Comparison of ENCODE assay signal across 18 cellular contexts in genomic region chr17:62630365-62631085, GRCh38. TPM values are rescaled to one million over a fixed set of nuclear protein-coding genes. Genes with fewer than 3 reads are reported as not detected.
DNase-seq lines count a peak whose midpoint lies in the region; ATAC-seq, FAIRE-seq and TF ChIP-seq lines count a peak whose summit lies in the region.
"Had no signal": no experiment of that assay in that cellular context is flagged by ENCODE, and none has a peak within 500 bp of the region (broad histone marks: within the 10 kb centered on the region; RNA-seq: fewer than 3 reads in every experiment).

No MANE protein-coding gene starts in this region.

- H3K27me3 Mint-ChIP-seq in mesothelial cell of epicardium (ENCODE audit: low read depth) = peaks cover 9% of the 10 kb centered on the region
- peaks cover 22 to 27% of the 10 kb centered on the region in 2 donors for H3K27me3 Mint-ChIP-seq in natural killer cell treated with Interleukin-12 subunit alpha and Interleukin-12 subunit beta and Interleukin-15 and Interleukin-18, amount 100 ng/mL, for 72 hours

- H3K36me3 Mint-ChIP-seq in mesothelial cell of epicardium = no peaks in the 10 kb centered on the region
- no peaks in the 10 kb centered on the region for H3K36me3 Mint-ChIP-seq in natural killer cell treated with Interleukin-12 subunit alpha and Interleukin-12 subunit beta and Interleukin-15 and Interleukin-18, amount 100 ng/mL, for 72 hours

- H3K9me3 ChIP-seq in A673 (ENCODE audit: low read depth, low read length, poor library complexity, severe bottlenecking) = no peaks in the 10 kb centered on the region
- H3K9me3 ChIP-seq: body of pancreas had no signal

- no TSS peak for BruUV-seq in A673 (replicated peaks; lab: Mats Ljungman, UMichigan)

- H3K36me3 ChIP-seq in A673 (ENCODE audit: insufficient read depth, low read length, poor library complexity, severe bottlenecking) (no peaks in the 10 kb centered on the region), bronchial epithelial cell (ENCODE audit: control insufficient read depth, insufficient read depth, low read length) (peaks cover 2% of the 10 kb centered on the region)

- H3K4me3 ChIP-seq in A673 (ENCODE audit: low read depth, low read length, poor library complexity, severe bottlenecking) = no peak overlapping the region
- H3K4me3 ChIP-seq in HFF-Myc (replicated peaks; ENCODE audit: low read depth, low read length) = peak overlapping the region; percentile 73
- H3K4me3 ChIP-seq in bronchial epithelial cell (ENCODE audit: low read depth, low read length) = no peak overlapping the region
- H3K4me3 ChIP-seq: body of pancreas had no signal

- no peaks in the 10 kb centered on the region for H3K27me3 ChIP-seq in A673 (replicated peaks; ENCODE audit: insufficient read depth, low read depth, low read length, poor library complexity)
- no peaks in the 10 kb centered on the region for H3K27me3 ChIP-seq in bronchial epithelial cell (ENCODE audit: control insufficient read depth, insufficient read depth, low read length)

- H3K27ac Mint-ChIP-seq in mesothelial cell of epicardium = peak overlapping the region; percentile 8
- no peak overlapping the region for H3K27ac Mint-ChIP-seq in natural killer cell treated with Interleukin-12 subunit alpha and Interleukin-12 subunit beta and Interleukin-15 and Interleukin-18, amount 100 ng/mL, for 72 hours
- H3K27ac Mint-ChIP-seq: activated T-cell treated with anti-CD3 and anti-CD28 coated beads, Interleukin-2, amount 50 U/mL, for 24 hours had no signal

- POLR2A ChIA-PET in A673 (lab: Charles Lee; ENCODE audit: low non-redundant PET) = no interaction called here

- intact Hi-C loops in A673 (cut with micrococcal nuclease; ENCODE audit: unreplicated experiment) = no loop called here

- ATAC-seq in natural killer cell treated with Interleukin-12 subunit alpha and Interleukin-12 subunit beta and Interleukin-15 and Interleukin-18, amount 100 ng/mL, for 72 hours = no peak
- ATAC-seq in HG02588 (IDR thresholded peaks at IDR 0.05; ENCODE audit: unreplicated experiment) = no peak
- ATAC-seq: body of pancreas, left lobe of liver had no signal

- no peak for DNase-seq in A673 (ENCODE audit: low spot score)
- DNase-seq in HFF-Myc (ENCODE audit: extremely low read depth, low read depth) = no peak
- DNase-seq in bronchial epithelial cell (ENCODE audit: low read depth) = peak; percentile 31
- DNase-seq in mesothelial cell of epicardium (ENCODE audit: low spot score in 2 of 2, unreplicated experiment in 2 of 2) = no peak
- DNase-seq in natural killer cell treated with Interleukin-12 subunit alpha and Interleukin-12 subunit beta and Interleukin-15 and Interleukin-18, amount 100 ng/mL, for 72 hours (ENCODE audit: low spot score) = no peak
- no peak for DNase-seq in effector CD8-positive, alpha-beta T cell (lab: John Stamatoyannopoulos, UW)
- no peak for DNase-seq in activated naive CD4-positive, alpha-beta T cell treated with Interleukin-2 at 50 U/mL for 16 hours
- DNase-seq: activated T-cell treated with anti-CD3 and anti-CD28 coated beads, Interleukin-2, amount 50 U/mL, for 24 hours; body of pancreas; DMS79; MM.1S; NCI-H2227 treated with DMSO at 0.1 percent for 48 hours; stimulated activated CD4-positive, alpha-beta T cell treated with anti-CD3 and anti-CD28 coated beads, Interleukin-1b, Interleukin-23, amount 100 ng/mL, for 48 hours had no signal

- peaks cover 41% of the 10 kb centered on the region for H3K4me1 ChIP-seq in A673 (ENCODE audit: insufficient read depth, low read length, poor library complexity, severe bottlenecking)
- H3K4me1 ChIP-seq: parathyroid adenoma had no signal

- H3K9me3 Mint-ChIP-seq in mesothelial cell of epicardium = no peaks in the 10 kb centered on the region
- H3K9me3 Mint-ChIP-seq in natural killer cell treated with Interleukin-12 subunit alpha and Interleukin-12 subunit beta and Interleukin-15 and Interleukin-18, amount 100 ng/mL, for 72 hours = no peaks in the 10 kb centered on the region
- H3K9me3 Mint-ChIP-seq: activated T-cell treated with anti-CD3 and anti-CD28 coated beads, Interleukin-2, amount 50 U/mL, for 24 hours had no signal

- no peak for FAIRE-seq in bronchial epithelial cell (lab: Jason Lieb, UNC)
- FAIRE-seq: endometrium, GM12891 had no signal

- H3K4me3 Mint-ChIP-seq in mesothelial cell of epicardium = peak overlapping the region; percentile 84
- no peak overlapping the region for H3K4me3 Mint-ChIP-seq in natural killer cell treated with Interleukin-12 subunit alpha and Interleukin-12 subunit beta and Interleukin-15 and Interleukin-18, amount 100 ng/mL, for 72 hours
- H3K4me3 Mint-ChIP-seq: activated T-cell treated with anti-CD3 and anti-CD28 coated beads, Interleukin-2, amount 50 U/mL, for 24 hours had no signal

- TF ChIP-seq CTCF in A673 (conservative IDR thresholded peaks at IDR 0.05; ENCODE audit: low read depth, low read length) (no peak), HFF-Myc (IDR thresholded peaks at IDR 0.05; ENCODE audit: low read depth, low read length, missing control alignments) (no peak), bronchial epithelial cell (IDR thresholded peaks at IDR 0.05; ENCODE audit: insufficient read depth, low read length, severe bottlenecking) (no peak), mesothelial cell of epicardium (IDR thresholded peaks at IDR 0.05; ENCODE audit: unreplicated experiment) (no peak)

- CTCF ChIA-PET in A673 (lab: Charles Lee) = no interaction called here

- peaks cover 52% of the 10 kb centered on the region for H3K4me1 Mint-ChIP-seq in mesothelial cell of epicardium
- peaks cover 5 to 18% of the 10 kb centered on the region in 2 donors for H3K4me1 Mint-ChIP-seq in natural killer cell treated with Interleukin-12 subunit alpha and Interleukin-12 subunit beta and Interleukin-15 and Interleukin-18, amount 100 ng/mL, for 72 hours (ENCODE audit: low read depth in 2 of 2)

- peak overlapping the region; percentile 37 for H3K27ac ChIP-seq in A673 (ENCODE audit: low read depth, low read length, poor library complexity, severe bottlenecking)
- H3K27ac ChIP-seq: body of pancreas, parathyroid adenoma had no signal

RNA-seq across cellular contexts. Expression of gene MRC2, which starts 3.1 kb away (rescaled TPM):
- total RNA-seq in A673 (2021) (34.3 and 57.1 TPM in 2 replicates), bronchial epithelial cell (9.2 and 19.6 TPM in 2 replicates), mesothelial cell of epicardium (115 to 120 TPM (median 119 TPM) in 3 replicates)
- 1 to 10 TPM; 2.0 to 2.1 TPM for total RNA-seq in natural killer cell treated with Interleukin-12 subunit alpha and Interleukin-12 subunit beta and Interleukin-15 and Interleukin-18, amount 100 ng/mL, for 72 hours
